34 cellular contexts compared by ENCODE assay signal in genomic region chr3:145307272-145307671, GRCh38.
"Had no signal": no experiment of that assay in that cellular context is flagged by ENCODE, and none has a peak within 500 bp of the region (broad histone marks: within the 10 kb centered on the region; RNA-seq: fewer than 3 reads in every experiment).

No MANE protein-coding gene starts in this region.

- H3K9me3 ChIP-seq: adrenal gland had no signal

- H3K27ac ChIP-seq: adrenal gland, cardiac muscle cell, colonic mucosa, VCaP had no signal

- H3K4me3 ChIP-seq: adrenal gland, cardiac muscle cell, colonic mucosa had no signal

- H3K4me1 ChIP-seq: adrenal gland, colonic mucosa had no signal

- DNase-seq: activated B cell treated with CpG ODN at 0.5 μM for 24 hours; activated CD4-positive, alpha-beta memory T cell treated with anti-CD3 and anti-CD28 coated beads for 36 hours; activated CD4-positive, alpha-beta T cell treated with anti-CD3 and anti-CD28 coated beads for 4 hours; activated CD4-positive, alpha-beta T cell treated with anti-CD3 and anti-CD28 coated beads, Interleukin-2, amount 10 ng/mL, durations not matched to agents 24 days and 14 days; activated CD4-positive, alpha-beta T cell treated with anti-CD3 and anti-CD28 coated beads, Interleukin-2, amount 50 U/mL, for 1 hour; activated CD4-positive, alpha-beta T cell treated with anti-CD3 and anti-CD28 coated beads, Interleukin-2, amount 50 U/mL, for 4 hours; activated CD4-positive, CD25-positive, alpha-beta regulatory T cell treated with anti-CD3 and anti-CD28 coated beads, Interleukin-2, amount 50 U/mL, for 72 hours; activated CD8-positive, alpha-beta memory T cell treated with anti-CD3 and anti-CD28 coated beads, Interleukin-2, amount 50 U/mL, for 4 hours; activated CD8-positive, alpha-beta T cell treated with anti-CD3 and anti-CD28 coated beads for 36 hours; activated effector memory CD4-positive, alpha-beta T cell treated with anti-CD3 and anti-CD28 coated beads, Interleukin-2, amount 50 U/mL, for 16 hours; activated gamma-delta T cell treated with Interleukin-2 at 50 U/mL for 16 hours; activated naive CD4-positive, alpha-beta T cell; activated naive CD4-positive, alpha-beta T cell treated with anti-CD3 and anti-CD28 coated beads for 36 hours; activated naive CD4-positive, alpha-beta T cell treated with anti-CD3 and anti-CD28 coated beads, Interleukin-2, amount 50 U/mL, for 16 hours; activated naive CD8-positive, alpha-beta T cell treated with anti-CD3 and anti-CD28 coated beads for 36 hours; activated T-cell treated with anti-CD3 and anti-CD28 coated beads for 4 hours; activated T-cell treated with anti-CD3 and anti-CD28 coated beads, Interleukin-2, amount 50 U/mL, for 1 hour; activated T-cell treated with anti-CD3 and anti-CD28 coated beads, Interleukin-2, amount 50 U/mL, for 4 hours; activated T-cell treated with anti-CD3 and anti-CD28 coated beads, Interleukin-2, amount 50 U/mL, for 72 hours; adrenal gland; amniotic stem cell; aorta; caudate nucleus; cerebellar nuclear complex; colonic mucosa; T-helper 2 cell; T-helper 9 cell had no signal

- H3K36me3 ChIP-seq: adrenal gland, cardiac muscle cell, colonic mucosa had no signal

- ATAC-seq: activated CD8-positive, alpha-beta T cell treated with anti-CD3 and anti-CD28 coated beads for 36 hours; activated naive CD4-positive, alpha-beta T cell treated with anti-CD3 and anti-CD28 coated beads, Interleukin-2, amount 50 U/mL, for 72 hours; activated T-cell treated with anti-CD3 and anti-CD28 coated beads, Interleukin-2, amount 50 U/mL, for 4 hours; activated T-cell treated with anti-CD3 and anti-CD28 coated beads, Interleukin-2, amount 50 U/mL, for 72 hours; activated T-helper 17 cell treated with anti-CD3 and anti-CD28 coated beads, Interleukin-2, amount 50 U/mL, for 72 hours had no signal

- FAIRE-seq: astrocyte, bronchial epithelial cell, TTC549 had no signal

- H3K27me3 ChIP-seq: adrenal gland, cardiac muscle cell, colonic mucosa had no signal
